ENCODE assay signal across 2 cellular contexts in the genomic region with DNA sequence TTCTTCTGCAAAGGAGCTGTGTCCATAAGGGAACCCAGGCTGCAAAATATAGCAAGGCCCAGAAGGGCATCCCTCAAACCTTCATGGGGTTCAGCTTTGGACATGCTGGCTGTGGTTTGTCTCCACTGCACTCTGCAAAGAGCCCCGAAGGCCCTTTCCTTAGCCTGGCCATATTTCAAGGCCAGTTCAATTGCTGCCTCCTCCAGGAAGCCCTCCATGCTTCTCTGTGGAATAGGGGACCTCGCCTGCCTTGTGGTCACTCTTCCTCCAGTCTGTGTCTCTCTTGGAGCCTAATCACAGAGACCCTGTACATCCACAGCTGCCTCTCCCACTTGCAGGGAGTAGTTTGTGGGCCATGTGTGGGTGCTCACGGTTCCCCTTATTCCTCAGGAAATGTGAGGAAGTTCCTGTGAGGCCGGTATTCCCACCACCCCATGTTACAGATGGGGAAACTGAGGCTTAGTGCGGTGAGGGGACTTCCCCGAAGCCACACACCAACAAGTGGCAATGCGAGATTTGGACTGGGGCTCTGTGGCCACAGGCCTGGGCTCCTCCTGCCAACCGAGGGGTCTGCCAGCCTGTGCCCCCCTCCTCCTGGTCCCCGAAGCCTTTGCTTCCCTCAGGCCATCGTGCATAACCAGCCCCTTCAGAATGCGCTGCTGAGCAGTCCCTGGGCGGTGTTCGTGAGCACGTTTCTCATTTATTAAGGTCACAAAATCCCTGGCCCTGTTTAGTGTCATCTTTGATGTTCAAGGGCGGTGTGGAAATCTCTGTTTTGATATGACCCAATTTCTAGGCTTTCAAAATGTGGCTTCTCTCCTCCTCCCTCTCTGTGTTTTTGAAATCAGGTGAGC.
TF ChIP-seq lines count a peak whose summit lies in the region.

No MANE protein-coding gene starts in this region.

TF ChIP-seq in A549, 52 proteins besides CTCF, POLR2A, EP300 and RAD21:
- TF ChIP-seq HOXA7 (CRISPR knock-in tag; IDR thresholded peaks at IDR 0.05) (no peak), RFX5 (IDR thresholded peaks at IDR 0.05) (no peak), RNF2 (IDR thresholded peaks at IDR 0.05; ENCODE audit: borderline replicate concordance, low read depth) (no peak), ZFP36 (IDR thresholded peaks at IDR 0.05; ENCODE audit: borderline replicate concordance, partially characterized antibody) (peak; percentile 87)

TF ChIP-seq in H1, 55 proteins besides CTCF, POLR2A, EP300 and RAD21:
- TF ChIP-seq TAF1 (IDR thresholded peaks at IDR 0.05; ENCODE audit: low read depth, low read length) (no peak), BCL11A (IDR thresholded peaks at IDR 0.05; ENCODE audit: low read depth in 2 of 2, low read length in 2 of 2) (no peak), TEAD4 (IDR thresholded peaks at IDR 0.05; ENCODE audit: low read depth, low read length) (no peak), BRCA1 (IDR thresholded peaks at IDR 0.05; ENCODE audit: low read depth, low read length) (no peak), JUN (IDR thresholded peaks at IDR 0.05; ENCODE audit: low read depth, low read length) (no peak), MAX (IDR thresholded peaks at IDR 0.05) (no peak), EZH2 (IDR thresholded peaks at IDR 0.05; ENCODE audit: low read depth, low read length, severe bottlenecking) (no peak), RFX5 (IDR thresholded peaks at IDR 0.05; ENCODE audit: borderline replicate concordance, low read depth, low read length) (no peak), CHD7 (IDR thresholded peaks at IDR 0.05; ENCODE audit: insufficient replicate concordance, low read length) (no peak), ASH2L (IDR thresholded peaks at IDR 0.05; ENCODE audit: low read length) (no peak), CEBPB (IDR thresholded peaks at IDR 0.05; ENCODE audit: low read depth, low read length) (no peak), SAP30 (IDR thresholded peaks at IDR 0.05; ENCODE audit: insufficient read depth, insufficient replicate concordance, low read length) (no peak), POLR2AphosphoS5 (IDR thresholded peaks at IDR 0.05; ENCODE audit: low read depth, low read length) (no peak), MAFK (IDR thresholded peaks at IDR 0.05; ENCODE audit: low read depth, low read length) (no peak), CHD1 (IDR thresholded peaks at IDR 0.05; ENCODE audit: low read depth, low read length) (no peak), PHF8 (conservative IDR thresholded peaks at IDR 0.05; ENCODE audit: low read depth, low read length) (no peak)
